ENCODE assay signal across 21 cellular contexts in the genomic region with DNA sequence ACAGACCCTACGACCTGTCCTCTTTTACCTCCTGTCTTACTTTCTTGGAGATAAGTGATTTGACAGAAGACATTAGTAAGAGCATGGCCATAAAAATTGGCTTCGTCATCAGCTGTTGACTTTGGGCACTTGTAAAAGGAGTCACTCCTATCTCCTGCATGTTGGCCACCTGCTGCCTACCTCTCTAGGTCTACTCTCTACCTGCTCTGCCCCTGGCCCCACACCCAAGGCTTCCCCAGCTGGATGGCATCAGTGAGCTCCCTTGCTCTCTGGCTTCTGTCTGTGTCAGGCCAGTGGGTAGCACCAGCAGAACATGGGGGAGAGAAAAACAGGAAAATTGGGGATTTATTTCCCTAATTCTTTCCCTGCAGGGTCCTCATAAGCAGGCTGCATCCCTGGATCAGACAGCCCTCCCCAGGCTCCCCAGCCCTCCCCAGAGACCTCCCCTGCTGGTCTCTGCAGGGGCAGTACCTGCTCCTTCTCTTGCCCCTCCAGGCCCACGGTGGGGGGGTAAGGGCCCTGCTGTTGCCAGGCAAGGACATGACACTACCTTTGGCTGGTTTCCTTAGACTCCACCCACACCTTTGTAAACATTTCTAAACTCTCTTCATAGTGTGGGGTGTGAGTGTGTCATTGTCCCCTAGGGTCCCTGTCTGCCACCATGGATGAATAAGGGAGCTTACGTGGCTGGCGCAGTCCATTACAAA.
"Had no signal": no experiment of that assay in that cellular context is flagged by ENCODE, and none has a peak within 500 bp of the region (broad histone marks: within the 10 kb centered on the region; RNA-seq: fewer than 3 reads in every experiment).

No MANE protein-coding gene starts in this region.

- H3K4me3 ChIP-seq: gastroesophageal sphincter, tibial nerve had no signal

- ATAC-seq: activated CD8-positive, alpha-beta T cell treated with anti-CD3 and anti-CD28 coated beads, Interleukin-2, amount 10 ng/mL, durations not matched to agents 7 days and 5 days; gastroesophageal sphincter; left lobe of liver had no signal

- H3K27ac ChIP-seq: brain microvascular endothelial cell, epithelial cell of prostate, gastroesophageal sphincter, neutrophil, parathyroid adenoma, tibial nerve had no signal

- H3K27me3 ChIP-seq: brain microvascular endothelial cell had no signal

- H3K36me3 ChIP-seq: brain microvascular endothelial cell, gastroesophageal sphincter, neutrophil, tibial nerve had no signal

- DNase-seq: activated B cell treated with CpG ODN at 0.5 μM for 24 hours; activated CD4-positive, alpha-beta T cell treated with anti-CD3 and anti-CD28 coated beads for 48 hours; activated CD8-positive, alpha-beta memory T cell treated with anti-CD3 and anti-CD28 coated beads, Interleukin-2, amount 50 U/mL, for 4 hours; activated CD8-positive, alpha-beta T cell treated with anti-CD3 and anti-CD28 coated beads, Interleukin-2, amount 10 ng/mL, durations not matched to agents 7 days and 5 days; activated gamma-delta T cell treated with Interleukin-2 at 50 U/mL for 16 hours; activated T-cell treated with anti-CD3 and anti-CD28 coated beads, Interleukin-2, amount 50 U/mL, for 48 hours; brain microvascular endothelial cell; dermis blood vessel endothelial cell; midbrain; naive B cell; stimulated activated CD4-positive, alpha-beta T cell treated with anti-CD3 and anti-CD28 coated beads, Interleukin-15, amount 100 ng/mL, for 24 hours; stimulated activated CD4-positive, alpha-beta T cell treated with anti-CD3 and anti-CD28 coated beads, Interleukin-4, amount 100 ng/mL, for 24 hours; stimulated activated naive CD4-positive, alpha-beta T cell had no signal

- H3K4me1 ChIP-seq: gastroesophageal sphincter, parathyroid adenoma, tibial nerve had no signal

- H3K4me3 Mint-ChIP-seq: activated B cell treated with CpG ODN at 0.5 μM for 24 hours; activated CD8-positive, alpha-beta T cell treated with anti-CD3 and anti-CD28 coated beads, Interleukin-2, amount 10 ng/mL, durations not matched to agents 7 days and 5 days; activated naive CD8-positive, alpha-beta T cell; naive B cell; T-helper 2 cell treated with Interferon-gamma antibody and Interleukin-4, amounts not matched to agents 5 μg/mL and 100 μg/mL, for 36 hours had no signal

- H3K9me3 Mint-ChIP-seq: activated B cell treated with CpG ODN at 0.5 μM for 24 hours; naive B cell; T-helper 2 cell treated with Interferon-gamma antibody and Interleukin-4, amounts not matched to agents 5 μg/mL and 100 μg/mL, for 36 hours had no signal

- H3K36me3 Mint-ChIP-seq: activated naive CD8-positive, alpha-beta T cell; naive B cell had no signal

- H3K27ac Mint-ChIP-seq: activated B cell treated with CpG ODN at 0.5 μM for 24 hours; activated CD8-positive, alpha-beta T cell treated with anti-CD3 and anti-CD28 coated beads, Interleukin-2, amount 10 ng/mL, durations not matched to agents 7 days and 5 days; activated naive CD8-positive, alpha-beta T cell; naive B cell; T-helper 2 cell treated with Interferon-gamma antibody and Interleukin-4, amounts not matched to agents 5 μg/mL and 100 μg/mL, for 36 hours had no signal

- H3K9me3 ChIP-seq: gastroesophageal sphincter, neutrophil, tibial nerve had no signal

- H3K4me1 Mint-ChIP-seq: activated B cell treated with CpG ODN at 0.5 μM for 24 hours, naive B cell had no signal
